9 cellular contexts compared by ENCODE assay signal in genomic region chr1:183806086-183806485, GRCh38. TPM values are rescaled to one million over a fixed set of nuclear protein-coding genes. Genes with fewer than 3 reads are reported as not detected.
A peak's percentile ranks its signal among the peaks of the same experiment; 100 is the strongest.
DNase-seq lines count a peak whose midpoint lies in the region; ATAC-seq and TF ChIP-seq lines count a peak whose summit lies in the region.
"Had no signal": no experiment of that assay in that cellular context is flagged by ENCODE, and none has a peak within 500 bp of the region (broad histone marks: within the 10 kb centered on the region; RNA-seq: fewer than 3 reads in every experiment).

No MANE protein-coding gene starts in this region.

- no peak overlapping the region for H3K4me3 Mint-ChIP-seq in activated T-cell treated with anti-CD3 and anti-CD28 coated beads, Interleukin-2, amount 50 U/mL, for 4 hours

- peaks cover 2% of the 10 kb centered on the region for H3K36me3 Mint-ChIP-seq in activated T-cell treated with anti-CD3 and anti-CD28 coated beads, Interleukin-2, amount 50 U/mL, for 4 hours (ENCODE audit: insufficient read depth)

- H3K4me3 ChIP-seq in BE2C (ENCODE audit: low read depth, low read length) = peak overlapping the region; percentile 72
- H3K4me3 ChIP-seq in esophagus squamous epithelium = peak overlapping the region in 3 of 4 donors; percentile 62 to 82 (median 71)
- H3K4me3 ChIP-seq in osteoblast (ENCODE audit: insufficient read depth, low read length) = peak overlapping the region; percentile 63

- intact Hi-C loops in esophagus squamous epithelium (cut with DNase I) = no loop called here

- TF ChIP-seq CTCF in BE2C (IDR thresholded peaks at IDR 0.05; ENCODE audit: low read depth, low read length) = no peak
- no peak for TF ChIP-seq CTCF in esophagus squamous epithelium (IDR thresholded peaks at IDR 0.05)
- TF ChIP-seq CTCF in osteoblast (IDR thresholded peaks at IDR 0.05; ENCODE audit: extremely low read depth, low read depth, low read length) = no peak

- no peaks in the 10 kb centered on the region for H4K20me1 ChIP-seq in osteoblast (ENCODE audit: insufficient read depth, low read length)

- H3K27me3 ChIP-seq in BE2C (no peaks in the 10 kb centered on the region), esophagus squamous epithelium (no peaks in the 10 kb centered on the region), osteoblast (ENCODE audit: insufficient read depth, low read length) (no peaks in the 10 kb centered on the region)

- ATAC-seq in activated T-cell treated with anti-CD3 and anti-CD28 coated beads, Interleukin-2, amount 50 U/mL, for 4 hours = no peak

- H3K27ac ChIP-seq in esophagus squamous epithelium = peak overlapping the region in 3 of 4 donors; percentile 74 to 91 (median 85)
- peak overlapping the region; percentile 50 for H3K27ac ChIP-seq in osteoblast (ENCODE audit: low read depth, low read length)

- peaks cover 12% of the 10 kb centered on the region for H3K27me3 Mint-ChIP-seq in activated T-cell treated with anti-CD3 and anti-CD28 coated beads, Interleukin-2, amount 50 U/mL, for 4 hours (ENCODE audit: low read depth)

- H3K36me3 ChIP-seq in BE2C (no peaks in the 10 kb centered on the region), esophagus squamous epithelium (no peaks in the 10 kb centered on the region), osteoblast (ENCODE audit: insufficient read depth, low read length) (no peaks in the 10 kb centered on the region)

- H2AFZ ChIP-seq in osteoblast (ENCODE audit: low read length) = peak overlapping the region; percentile 56

- peaks cover 18% of the 10 kb centered on the region for H3K79me2 ChIP-seq in osteoblast (ENCODE audit: insufficient read depth, low read length)

- peaks cover 16% of the 10 kb centered on the region for H3K9me3 Mint-ChIP-seq in activated T-cell treated with anti-CD3 and anti-CD28 coated beads, Interleukin-2, amount 50 U/mL, for 4 hours

- 20 to 25% methylated on average over 3 of the region's 3 CpGs for WGBS in esophagus squamous epithelium, 2 donors

- peaks cover 16% of the 10 kb centered on the region for H3K4me1 Mint-ChIP-seq in activated T-cell treated with anti-CD3 and anti-CD28 coated beads, Interleukin-2, amount 50 U/mL, for 4 hours (ENCODE audit: low read depth)

- 0 out of 2 replicates have a peak, but pooled peaks cover 2% of the 10 kb centered on the region for H3K9me3 ChIP-seq in BE2C
- H3K9me3 ChIP-seq in esophagus squamous epithelium = peaks cover 0 to 9% (median 0%) of the 10 kb centered on the region in 3 donors
- peaks cover 4% of the 10 kb centered on the region for H3K9me3 ChIP-seq in osteoblast (ENCODE audit: low read depth, low read length)

- H3K4me1 ChIP-seq in BE2C (peaks cover 12% of the 10 kb centered on the region), esophagus squamous epithelium (peaks cover 4 to 55% (median 25%) of the 10 kb centered on the region in 3 donors), osteoblast (ENCODE audit: insufficient read depth, low read length) (peaks cover 38% of the 10 kb centered on the region)

- no peak for TF ChIP-seq POLR2A in esophagus squamous epithelium (IDR thresholded peaks at IDR 0.05)

- DNase-seq in BE2C (no peak), NCI-H526 treated with DMSO at 0.1 percent for 48 hours (lab: John Stamatoyannopoulos, UW) (peak; percentile 59), esophagus squamous epithelium (lab: John Stamatoyannopoulos, UW) (no peak), osteoblast (ENCODE audit: insufficient read length, low spot score, missing footprints) (peak; percentile 32), cerebellum (ENCODE audit: low spot score) (no peak)
- DNase-seq in activated T-cell treated with anti-CD3 and anti-CD28 coated beads, Interleukin-2, amount 50 U/mL, for 4 hours = no peak
- DNase-seq in activated CD4-positive, alpha-beta T cell treated with anti-CD3 and anti-CD28 coated beads for 1 hour = no peak
- DNase-seq in activated naive CD4-positive, alpha-beta T cell treated with anti-CD3 and anti-CD28 coated beads, Interleukin-2, amount 50 U/mL, for 16 hours = no peak
- DNase-seq: T1000 had no signal

- H3K4me2 ChIP-seq in osteoblast (ENCODE audit: insufficient read depth, low read length) = peak overlapping the region; percentile 83

RNA-seq across cellular contexts. Expression of gene RGL1, which starts 1.2 kb away (rescaled TPM):
- 15.8 TPM for polyA plus RNA-seq in BE2C (2012; ENCODE audit: insufficient read depth, insufficient read length, low read depth)
- total RNA-seq in esophagus squamous epithelium (10 to 100 TPM in 1 of 4 donors, 1 to 10 TPM in 3; 2.3 to 16.0 (median 5.7) TPM), osteoblast (24.6 and 25.3 TPM in 2 replicates), cerebellum (27.2 TPM)
- under 1 TPM; 0.58 to 0.92 (median 0.68) TPM for total RNA-seq in activated T-cell treated with anti-CD3 and anti-CD28 coated beads, Interleukin-2, amount 50 U/mL, for 4 hours

Comparison
In these comparisons a context has a peak if more than half of its experiments do, and no peak if none do; other contexts are left out.
1. DNase-seq: peak in NCI-H526 treated with DMSO at 0.1 percent for 48 hours (single experiment) and osteoblast (single experiment); none in BE2C (single experiment), esophagus squamous epithelium (single experiment), cerebellum (single experiment), activated T-cell treated with anti-CD3 and anti-CD28 coated beads, Interleukin-2, amount 50 U/mL, for 4 hours (single experiment), activated CD4-positive, alpha-beta T cell treated with anti-CD3 and anti-CD28 coated beads for 1 hour (single experiment) and activated naive CD4-positive, alpha-beta T cell treated with anti-CD3 and anti-CD28 coated beads, Interleukin-2, amount 50 U/mL, for 16 hours (single experiment).
2. Peak in every context shown above with its lines, with median percentiles within 50 percentile points of each other: H3K4me3 ChIP-seq.